In genomic region chr12:47207005-47207717, GRCh38 we compare ENCODE assay signal across 7 cellular contexts.
DNase-seq lines count a peak whose midpoint lies in the region; ATAC-seq, FAIRE-seq and TF ChIP-seq lines count a peak whose summit lies in the region.

No MANE protein-coding gene starts in this region.

- H3K27me3 Mint-ChIP-seq in activated naive CD8-positive, alpha-beta T cell treated with anti-CD3 and anti-CD28 coated beads, Interleukin-2, amount 10 ng/mL, durations not matched to agents 7 days and 5 days = no peaks in the 10 kb centered on the region

- ATAC-seq in GM18520 (IDR thresholded peaks at IDR 0.05; ENCODE audit: unreplicated experiment) (peak; percentile 37), GM21786 (IDR thresholded peaks at IDR 0.05; ENCODE audit: unreplicated experiment) (peak; percentile 65)
- peak; percentile 67 for ATAC-seq in activated naive CD8-positive, alpha-beta T cell treated with anti-CD3 and anti-CD28 coated beads, Interleukin-2, amount 10 ng/mL, durations not matched to agents 7 days and 5 days (ENCODE audit: low read depth)
- ATAC-seq in stimulated activated effector memory CD8-positive, alpha-beta T cell treated with anti-CD3 and anti-CD28 coated beads, Interleukin-12 subunit alpha, Interleukin-12 subunit beta, amount 100 ng/mL, for 72 hours = peak; percentile 50

- peaks cover 2% of the 10 kb centered on the region for H3K9me3 Mint-ChIP-seq in activated naive CD8-positive, alpha-beta T cell treated with anti-CD3 and anti-CD28 coated beads, Interleukin-2, amount 10 ng/mL, durations not matched to agents 7 days and 5 days
- no peaks in the 10 kb centered on the region for H3K9me3 Mint-ChIP-seq in stimulated activated effector memory CD8-positive, alpha-beta T cell treated with anti-CD3 and anti-CD28 coated beads, Interleukin-12 subunit alpha, Interleukin-12 subunit beta, amount 100 ng/mL, for 72 hours

- DNase-seq in Kasumi-1 (lab: John Stamatoyannopoulos, UW) = peak; percentile 90 to 92
- DNase-seq in activated naive CD8-positive, alpha-beta T cell treated with anti-CD3 and anti-CD28 coated beads, Interleukin-2, amount 10 ng/mL, durations not matched to agents 7 days and 5 days = peak; percentile 62
- peak in 1 of 2 donors; percentile 45 for DNase-seq in stimulated activated effector memory CD8-positive, alpha-beta T cell treated with anti-CD3 and anti-CD28 coated beads, Interleukin-12 subunit alpha, Interleukin-12 subunit beta, amount 100 ng/mL, for 72 hours (ENCODE audit: low spot score in 2 of 2)
- no peak for DNase-seq in amniotic stem cell (lab: John Stamatoyannopoulos, UW)
- DNase-seq in H54 (ENCODE audit: insufficient read length, low spot score) = no peak

- peak overlapping the region; percentile 87 for H3K4me3 Mint-ChIP-seq in activated naive CD8-positive, alpha-beta T cell treated with anti-CD3 and anti-CD28 coated beads, Interleukin-2, amount 10 ng/mL, durations not matched to agents 7 days and 5 days
- H3K4me3 Mint-ChIP-seq in stimulated activated effector memory CD8-positive, alpha-beta T cell treated with anti-CD3 and anti-CD28 coated beads, Interleukin-12 subunit alpha, Interleukin-12 subunit beta, amount 100 ng/mL, for 72 hours = peak overlapping the region; percentile 99

- no peak for TF ChIP-seq POLR2A in H54 (IDR thresholded peaks at IDR 0.05; ENCODE audit: low read depth, low read length)

- POLR2A ChIA-PET in activated naive CD8-positive, alpha-beta T cell treated with anti-CD3 and anti-CD28 coated beads, Interleukin-2, amount 10 ng/mL, durations not matched to agents 7 days and 5 days (lab: Charles Lee) = interaction anchor here (0.6 to 14.2 kb wide), 16 partner anchors 12 to 480 kb away, joined by 3 to 258 read pairs (median 6); partner anchors contain the start of genes AMIGO2 and PCED1B

- FAIRE-seq in H54 (lab: Jason Lieb, UNC) = no peak

- H3K4me1 Mint-ChIP-seq in activated naive CD8-positive, alpha-beta T cell treated with anti-CD3 and anti-CD28 coated beads, Interleukin-2, amount 10 ng/mL, durations not matched to agents 7 days and 5 days = peaks cover 63% of the 10 kb centered on the region
- H3K4me1 Mint-ChIP-seq in stimulated activated effector memory CD8-positive, alpha-beta T cell treated with anti-CD3 and anti-CD28 coated beads, Interleukin-12 subunit alpha, Interleukin-12 subunit beta, amount 100 ng/mL, for 72 hours = peaks cover 78% of the 10 kb centered on the region

- H3K27ac Mint-ChIP-seq in activated naive CD8-positive, alpha-beta T cell treated with anti-CD3 and anti-CD28 coated beads, Interleukin-2, amount 10 ng/mL, durations not matched to agents 7 days and 5 days = peak overlapping the region; percentile 88
- H3K27ac Mint-ChIP-seq in stimulated activated effector memory CD8-positive, alpha-beta T cell treated with anti-CD3 and anti-CD28 coated beads, Interleukin-12 subunit alpha, Interleukin-12 subunit beta, amount 100 ng/mL, for 72 hours = peak overlapping the region; percentile 79

- peaks cover 50% of the 10 kb centered on the region for H3K36me3 Mint-ChIP-seq in activated naive CD8-positive, alpha-beta T cell treated with anti-CD3 and anti-CD28 coated beads, Interleukin-2, amount 10 ng/mL, durations not matched to agents 7 days and 5 days
- H3K36me3 Mint-ChIP-seq in stimulated activated effector memory CD8-positive, alpha-beta T cell treated with anti-CD3 and anti-CD28 coated beads, Interleukin-12 subunit alpha, Interleukin-12 subunit beta, amount 100 ng/mL, for 72 hours = peaks cover 96% of the 10 kb centered on the region

Comparison
In these comparisons a context has a peak if more than half of its experiments do, and no peak if none do; other contexts are left out.
1. DNase-seq: peak in Kasumi-1 (2 of 2) and activated naive CD8-positive, alpha-beta T cell treated with anti-CD3 and anti-CD28 coated beads, Interleukin-2, amount 10 ng/mL, durations not matched to agents 7 days and 5 days (single experiment); none in amniotic stem cell (single experiment) and H54 (single experiment).
2. Peak in every context shown above with its lines, with median percentiles within 50 percentile points of each other: ATAC-seq.